Comparison of ENCODE assay signal across 7 cellular contexts in genomic region chr7:134514663-134515062, GRCh38.
A peak's percentile ranks its signal among the peaks of the same experiment; 100 is the strongest.
DNase-seq lines count a peak whose midpoint lies in the region; ATAC-seq and TF ChIP-seq lines count a peak whose summit lies in the region.

No MANE protein-coding gene starts in this region.

- H3K4me3 ChIP-seq in DND-41 (ENCODE audit: low read depth in 1 of 2, low read length in 2 of 2) (no peak overlapping the region), SK-N-MC (no peak overlapping the region)

- H4K20me1 ChIP-seq in DND-41 (ENCODE audit: insufficient read depth, low read length), result no peaks in the 10 kb centered on the region

- TF ChIP-seq CTCF in DND-41 (IDR thresholded peaks at IDR 0.05; ENCODE audit: borderline replicate concordance, extremely low read depth, low read length, poor library complexity, severe bottlenecking), result peak; percentile 80

- H3K9ac ChIP-seq in DND-41 (ENCODE audit: low read depth, low read length) (no peak overlapping the region), SK-N-MC (ENCODE audit: insufficient read length) (no peak overlapping the region)

- H3K9me3 ChIP-seq in DND-41 (ENCODE audit: insufficient read depth, low read length, severe bottlenecking) (no peaks in the 10 kb centered on the region), SK-N-MC (ENCODE audit: low read depth, low read length) (no peaks in the 10 kb centered on the region)

- H3K79me2 ChIP-seq in DND-41 (ENCODE audit: insufficient read depth, low read length), result no peaks in the 10 kb centered on the region

- H2AFZ ChIP-seq in DND-41 (ENCODE audit: low read depth, low read length), result no peak overlapping the region

- peak; percentile 27 for DNase-seq in DND-41
- peak; percentile 57 for DNase-seq in NCI-H1105 (lab: John Stamatoyannopoulos, UW)
- peak; percentile 50 for DNase-seq in SK-N-MC (ENCODE audit: low read depth, low spot score)
- DNase-seq in epidermal melanocyte (ENCODE audit: insufficient read length, low spot score), result peak; percentile 78
- peak; percentile 55 for DNase-seq in middle frontal gyrus (ENCODE audit: extremely low spot score, low spot score)
- DNase-seq in NK-92 treated with Interleukin-12 subunit alpha and Interleukin-12 subunit beta, amount 100 ng/mL, for 24 hours (lab: John Stamatoyannopoulos, UW), result no peak

- H3K36me3 ChIP-seq in DND-41 (ENCODE audit: insufficient read depth, low read length) (no peaks in the 10 kb centered on the region), SK-N-MC (ENCODE audit: insufficient read depth, low read length) (no peaks in the 10 kb centered on the region)

- ATAC-seq in DND-41 (ENCODE audit: insufficient read depth, low read depth), result peak; percentile 72
- ATAC-seq in GM21825 (IDR thresholded peaks at IDR 0.05; ENCODE audit: unreplicated experiment), result peak; percentile 60

- no peaks in the 10 kb centered on the region for H3K4me1 ChIP-seq in DND-41 (ENCODE audit: insufficient read depth, low read length)

- H3K27ac ChIP-seq in DND-41 (ENCODE audit: low read length), result no peak overlapping the region
- H3K27ac ChIP-seq in SK-N-MC, result no peak overlapping the region

- H3K27me3 ChIP-seq in DND-41 (ENCODE audit: insufficient read depth, low read length, poor library complexity), result peaks cover 12% of the 10 kb centered on the region

- no peak overlapping the region for H3K4me2 ChIP-seq in DND-41 (ENCODE audit: insufficient read depth, low read length)
